ENCODE assay signal across 13 cellular contexts in the genomic region with DNA sequence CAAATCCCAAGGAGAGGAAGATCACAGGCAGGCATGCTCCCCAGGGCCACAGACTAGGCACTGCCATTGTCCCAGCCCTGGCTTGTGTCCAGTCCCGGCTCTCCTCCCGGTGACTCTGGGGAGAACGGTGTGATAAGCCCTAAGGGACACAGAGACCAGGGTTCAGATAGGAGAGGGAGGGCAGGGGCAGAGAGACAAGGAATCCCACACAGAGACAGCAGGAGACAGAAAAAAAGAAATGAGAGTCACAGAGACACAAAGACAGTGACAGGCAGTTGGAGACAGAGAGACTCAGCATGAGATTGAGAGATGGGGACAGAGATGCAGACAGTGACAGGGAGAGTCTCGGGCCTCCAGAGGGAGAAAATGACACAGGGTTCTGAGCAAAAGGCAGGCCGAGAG. TPM values are rescaled to one million over a fixed set of nuclear protein-coding genes. Genes with fewer than 3 reads are reported as not detected.
A peak's percentile ranks its signal among the peaks of the same experiment; 100 is the strongest.
DNase-seq lines count a peak whose midpoint lies in the region; ATAC-seq, FAIRE-seq and TF ChIP-seq lines count a peak whose summit lies in the region.
"Had no signal": no experiment of that assay in that cellular context is flagged by ENCODE, and none has a peak within 500 bp of the region (broad histone marks: within the 10 kb centered on the region; RNA-seq: fewer than 3 reads in every experiment).

No MANE protein-coding gene starts in this region.

- H2AK9ac ChIP-seq in IMR-90 (replicated peaks; ENCODE audit: low read depth, low read length, poor library complexity): no peak overlapping the region

- WGBS in IMR-90 (ENCODE audit: extremely low coverage in 2 of 2, insufficient read length in 1 of 2), 2 experiments: 38% methylated on average over 3 of the region's 5 CpGs; no CpG with 5 or more reads in 1 of the 2 experiments
- WGBS in upper lobe of left lung, 2 donors: 20 to 32% methylated on average over 5 of the region's 5 CpGs

- in situ Hi-C loops in IMR-90 (cut with MboI; ENCODE audit: low sequenced_read_pairs): no loop called here

- H3K9me1 ChIP-seq in IMR-90 (ENCODE audit: insufficient read depth, low read length): no peaks in the 10 kb centered on the region
- no peaks in the 10 kb centered on the region for H3K9me1 ChIP-seq in endothelial cell of umbilical vein (replicated peaks; ENCODE audit: control insufficient read depth, extremely low read depth, insufficient read depth, low read length)

- H2BK20ac ChIP-seq in IMR-90 (ENCODE audit: low read depth, low read length): no peak overlapping the region

- H3K4me1 ChIP-seq in IMR-90 (ENCODE audit: control insufficient read depth, insufficient read depth, low read length) (peaks cover 4% of the 10 kb centered on the region; the same call in 1 of the 2 replicates), endothelial cell of umbilical vein (ENCODE audit: control insufficient read depth, extremely low read depth, insufficient read depth, low read length) (peaks cover 12% of the 10 kb centered on the region), upper lobe of left lung (peaks cover 25 to 27% (median 26%) of the 10 kb centered on the region in 4 donors)

- TF ChIP-seq RAD21 in IMR-90 (IDR thresholded peaks at IDR 0.05; ENCODE audit: low read length): no peak

- H3K4me2 ChIP-seq in IMR-90 (ENCODE audit: low read depth, low read length) (no peak overlapping the region), endothelial cell of umbilical vein (ENCODE audit: insufficient read depth, low read length) (no peak overlapping the region)

- no peak overlapping the region for H2AK5ac ChIP-seq in IMR-90 (ENCODE audit: low read depth, low read length)

- CTCF ChIA-PET in Calu3 (lab: Charles Lee): interaction anchor here (1.3 to 3.3 kb wide), 3 partner anchors 20 to 132 kb away, joined by 4 to 49 read pairs (median 13); partner anchors contain the start of genes ISG20L2 and METTL25B
- CTCF ChIA-PET in IMR-90 (lab: Yijun Ruan, JAX): interaction anchor here (1.0 to 1.5 kb wide), 5 partner anchors 20 to 169 kb away, joined by 3 to 4 read pairs (median 3); no protein-coding TSS in a partner anchor
- CTCF ChIA-PET in endothelial cell of umbilical vein (lab: Charles Lee): interaction anchor here (0.6 to 10.5 kb wide), 16 partner anchors 11 to 169 kb away, joined by 3 to 336 read pairs (median 38); partner anchors contain the start of genes CRABP2, HDGF, ISG20L2 and METTL25B

- H3K27ac ChIP-seq in IMR-90 (ENCODE audit: insufficient read depth, low read length) (no peak overlapping the region), endothelial cell of umbilical vein (ENCODE audit: insufficient read depth, low read depth, low read length) (no peak overlapping the region), upper lobe of left lung (no peak overlapping the region)
- H3K27ac ChIP-seq: HL-60, SJSA1 had no signal

- no peak overlapping the region for H4K5ac ChIP-seq in IMR-90 (ENCODE audit: low read depth, low read length)

- peak overlapping the region; percentile 10 for H2AFZ ChIP-seq in IMR-90 (replicated peaks; ENCODE audit: low read length, poor library complexity)
- no peak overlapping the region for H2AFZ ChIP-seq in endothelial cell of umbilical vein (ENCODE audit: low read depth, low read length)

- H3K36me3 Mint-ChIP-seq in Calu3 (ENCODE audit: insufficient read depth, unreplicated experiment): no peaks in the 10 kb centered on the region
- no peaks in the 10 kb centered on the region for H3K36me3 Mint-ChIP-seq in natural killer cell treated with Interleukin-12 subunit alpha and Interleukin-12 subunit beta and Interleukin-15 and Interleukin-18, amount 100 ng/mL, for 72 hours

- ATAC-seq in IMR-90 (ENCODE audit: low read depth) (no peak), HG02884 (IDR thresholded peaks at IDR 0.05; ENCODE audit: unreplicated experiment) (no peak), upper lobe of left lung (ENCODE audit: low FRiP score in 2 of 2) (no peak)
- ATAC-seq in natural killer cell treated with Interleukin-12 subunit alpha and Interleukin-12 subunit beta and Interleukin-15 and Interleukin-18, amount 100 ng/mL, for 72 hours: no peak

- no peak overlapping the region for H3K56ac ChIP-seq in IMR-90 (ENCODE audit: extremely low read depth, insufficient read depth, low read length)

- no peaks in the 10 kb centered on the region for H3K79me2 ChIP-seq in endothelial cell of umbilical vein (ENCODE audit: control insufficient read depth, insufficient read depth, low read length)

- no peak for TF ChIP-seq EP300 in upper lobe of left lung (IDR thresholded peaks at IDR 0.05)

- no peak for FAIRE-seq in endothelial cell of umbilical vein (lab: Jason Lieb, UNC)
- FAIRE-seq in GM12892 (lab: Jason Lieb, UNC): no peak

- 0 out of 2 replicates have a peak, but pooled peaks cover 5% of the 10 kb centered on the region for H4K20me1 ChIP-seq in IMR-90 (ENCODE audit: insufficient read depth, low read length)
- no peaks in the 10 kb centered on the region for H4K20me1 ChIP-seq in endothelial cell of umbilical vein (replicated peaks; ENCODE audit: control insufficient read depth, extremely low read depth, insufficient read depth, low read length)

- H3K14ac ChIP-seq in IMR-90 (replicated peaks; ENCODE audit: low read depth, low read length): no peak overlapping the region

- H2BK5ac ChIP-seq in IMR-90 (ENCODE audit: low read depth, low read length, poor library complexity, severe bottlenecking): no peak overlapping the region

- POLR2A ChIA-PET in IMR-90 (lab: Charles Lee; ENCODE audit: unreplicated experiment) (no interaction called here), endothelial cell of umbilical vein (lab: Charles Lee) (no interaction called here)

- H3K27me3 Mint-ChIP-seq in Calu3 (ENCODE audit: unreplicated experiment): peaks cover 96% of the 10 kb centered on the region
- H3K27me3 Mint-ChIP-seq in natural killer cell treated with Interleukin-12 subunit alpha and Interleukin-12 subunit beta and Interleukin-15 and Interleukin-18, amount 100 ng/mL, for 72 hours: peaks cover 27 to 28% of the 10 kb centered on the region in 2 donors

- H3K79me1 ChIP-seq in IMR-90 (ENCODE audit: low read depth in 1 of 2, low read length in 2 of 2): no peaks in the 10 kb centered on the region

- dilution Hi-C loops in IMR-90 (cut with HindIII; ENCODE audit: low sequenced_read_pairs, unreplicated experiment) (no loop called here), endothelial cell of umbilical vein (cut with MboI; ENCODE audit: extremely low pct_ligation_motif_present, low sequenced_read_pairs) (no loop called here)

- H3K18ac ChIP-seq in IMR-90 (ENCODE audit: low read depth, low read length): no peak overlapping the region

- H3K9me3 Mint-ChIP-seq in Calu3 (ENCODE audit: low read depth, unreplicated experiment): no peaks in the 10 kb centered on the region
- no peaks in the 10 kb centered on the region for H3K9me3 Mint-ChIP-seq in natural killer cell treated with Interleukin-12 subunit alpha and Interleukin-12 subunit beta and Interleukin-15 and Interleukin-18, amount 100 ng/mL, for 72 hours

- H3K4me3 Mint-ChIP-seq in Calu3 (ENCODE audit: low read depth, unreplicated experiment): peak overlapping the region; percentile 46
- H3K4me3 Mint-ChIP-seq in natural killer cell treated with Interleukin-12 subunit alpha and Interleukin-12 subunit beta and Interleukin-15 and Interleukin-18, amount 100 ng/mL, for 72 hours: peak overlapping the region; percentile 64

- no peak for TF ChIP-seq CTCF in Calu3 (IDR thresholded peaks at IDR 0.05; ENCODE audit: unreplicated experiment)
- no peak for TF ChIP-seq CTCF in IMR-90 (conservative IDR thresholded peaks at IDR 0.05; ENCODE audit: low read depth, low read length)
- TF ChIP-seq CTCF in endothelial cell of umbilical vein (IDR thresholded peaks at IDR 0.05; ENCODE audit: extremely low read depth in 1 of 2, insufficient read depth in 1 of 2, low read depth in 1 of 2, low read length in 2 of 2): no peak
- TF ChIP-seq CTCF in upper lobe of left lung (IDR thresholded peaks at IDR 0.05): no peak

- no peak overlapping the region for H3K27ac Mint-ChIP-seq in Calu3 (ENCODE audit: unreplicated experiment)
- peak overlapping the region; percentile 19 to 33 for H3K27ac Mint-ChIP-seq in natural killer cell treated with Interleukin-12 subunit alpha and Interleukin-12 subunit beta and Interleukin-15 and Interleukin-18, amount 100 ng/mL, for 72 hours

- H3K4ac ChIP-seq in IMR-90 (ENCODE audit: low read depth, low read length): no peak overlapping the region

- peaks cover 28% of the 10 kb centered on the region for H3K4me1 Mint-ChIP-seq in Calu3 (ENCODE audit: low read depth, unreplicated experiment)
- peaks cover 26% of the 10 kb centered on the region in 2 donors for H3K4me1 Mint-ChIP-seq in natural killer cell treated with Interleukin-12 subunit alpha and Interleukin-12 subunit beta and Interleukin-15 and Interleukin-18, amount 100 ng/mL, for 72 hours (ENCODE audit: low read depth in 2 of 2)

- H3K23ac ChIP-seq in IMR-90 (ENCODE audit: low read depth, low read length): no peak overlapping the region; the same call in 1 of the 2 replicates

- H2BK120ac ChIP-seq in IMR-90 (ENCODE audit: low read depth, low read length): no peak overlapping the region

- BruUV-seq in Calu3 (replicated peaks; lab: Mats Ljungman, UMichigan): no TSS peak
- BruUV-seq in IMR-90 (replicated peaks; lab: Mats Ljungman, UMichigan): no TSS peak
- BruUV-seq in endothelial cell of umbilical vein (replicated peaks; lab: Mats Ljungman, UMichigan): no TSS peak

- H3K9me3 ChIP-seq in IMR-90 (ENCODE audit: control insufficient read depth, insufficient read depth, low read length) (no peaks in the 10 kb centered on the region; the same call in 1 of the 2 replicates), endothelial cell of umbilical vein (replicated peaks; ENCODE audit: control insufficient read depth, insufficient read depth, low read length) (no peaks in the 10 kb centered on the region), upper lobe of left lung (no peaks in the 10 kb centered on the region)

- H3K36me3 ChIP-seq in IMR-90 (ENCODE audit: control insufficient read depth, insufficient read depth, low read length) (no peaks in the 10 kb centered on the region), endothelial cell of umbilical vein (ENCODE audit: control insufficient read depth in 2 of 2, extremely low read depth in 1 of 2, insufficient read depth in 2 of 2, low read length in 2 of 2) (no peaks in the 10 kb centered on the region), upper lobe of left lung (no peaks in the 10 kb centered on the region)
- H3K36me3 ChIP-seq: SJSA1 had no signal

- no peak overlapping the region for H2BK15ac ChIP-seq in IMR-90 (ENCODE audit: low read depth, low read length)

- H4K8ac ChIP-seq in IMR-90 (ENCODE audit: low read depth in 2 of 2, low read length in 2 of 2): no peak overlapping the region

- no peak overlapping the region for H4K91ac ChIP-seq in IMR-90 (ENCODE audit: insufficient read depth, low read depth, low read length)

- H3K4me3 ChIP-seq in IMR-90 (ENCODE audit: insufficient read depth, low read depth, low read length): no peak overlapping the region
- no peak overlapping the region for H3K4me3 ChIP-seq in endothelial cell of umbilical vein (replicated peaks in 1 of 3; ENCODE audit: insufficient read depth in 1 of 3, low read depth in 1 of 3, low read length in 3 of 3)
- peak overlapping the region in 1 of 4 donors; percentile 37 for H3K4me3 ChIP-seq in upper lobe of left lung
- H3K4me3 ChIP-seq: SJSA1 had no signal

- peaks cover 85% of the 10 kb centered on the region for H3K27me3 ChIP-seq in IMR-90 (ENCODE audit: control insufficient read depth, insufficient read depth, low read length)
- H3K27me3 ChIP-seq in endothelial cell of umbilical vein (ENCODE audit: control insufficient read depth in 2 of 2, insufficient read depth in 2 of 2, low read length in 2 of 2): peaks cover 39 to 44% of the 10 kb centered on the region in 2 experiments
- H3K27me3 ChIP-seq in upper lobe of left lung: peaks cover 0 to 41% (median 27%) of the 10 kb centered on the region in 4 donors

- intact Hi-C loops in Calu3 (cut with micrococcal nuclease; ENCODE audit: unreplicated experiment): loop anchor here (10.0 kb wide), 1 partner anchor 174 kb away; no protein-coding TSS in a partner anchor
- intact Hi-C loops in IMR-90 (cut with micrococcal nuclease): no loop called here
- intact Hi-C loops in endothelial cell of umbilical vein (cut with micrococcal nuclease): no loop called here

- H3K9ac ChIP-seq in IMR-90 (ENCODE audit: low read depth, low read length) (no peak overlapping the region), endothelial cell of umbilical vein (replicated peaks; ENCODE audit: extremely low read depth, insufficient read depth, low read length) (no peak overlapping the region)

- no peak for TF ChIP-seq POLR2A in IMR-90 (IDR thresholded peaks at IDR 0.05; ENCODE audit: low read depth, low read length)
- no peak for TF ChIP-seq POLR2A in endothelial cell of umbilical vein (IDR thresholded peaks at IDR 0.05; ENCODE audit: low read depth, low read length)
- no peak for TF ChIP-seq POLR2A in upper lobe of left lung (IDR thresholded peaks at IDR 0.05)
- TF ChIP-seq POLR2A in GM12892 (IDR thresholded peaks at IDR 0.05; ENCODE audit: low read depth, low read length): no peak

- DNase-seq in Calu3: no peak
- no peak for DNase-seq in IMR-90
- DNase-seq in endothelial cell of umbilical vein (ENCODE audit: low read depth, low spot score): no peak
- DNase-seq in natural killer cell treated with Interleukin-12 subunit alpha and Interleukin-12 subunit beta and Interleukin-15 and Interleukin-18, amount 100 ng/mL, for 72 hours (ENCODE audit: low spot score): no peak
- no peak for DNase-seq in NOMO-1 treated with dmso at 0.1 percent for 144 hours (lab: John Stamatoyannopoulos, UW; ENCODE audit: unreplicated experiment)
- DNase-seq in upper lobe of left lung: no peak
- no peak for DNase-seq in GM12892 (ENCODE audit: insufficient read length)
- DNase-seq: EL, NCI-H187 treated with DMSO at 0.1 percent for 48 hours, posterior cingulate gyrus had no signal

RNA-seq across cellular contexts. Expression of gene INSRR, which starts 0.4 kb away (rescaled TPM):
- total RNA-seq in Calu3 (2022): not detected in 2 replicates
- total RNA-seq in IMR-90 (2012; rRNA removed): not detected in 2 replicates
- not detected in 2 replicates for polyA plus RNA-seq in IMR-90 (2012; rRNA removed)
- not detected in 2 replicates for polyA plus RNA-seq in IMR-90 (2012; cell fraction: cytosol; rRNA removed)
- not detected in 2 replicates for polyA plus RNA-seq in IMR-90 (2012; cell fraction: nucleus; rRNA removed; ENCODE audit: low replicate concordance)
- not detected in 2 replicates for total RNA-seq in endothelial cell of umbilical vein
- not detected in 2 replicates for polyA plus RNA-seq in endothelial cell of umbilical vein
- not detected in 2 replicates for polyA plus RNA-seq in endothelial cell of umbilical vein (2011; cell fraction: cytosol; rRNA removed)
- polyA plus RNA-seq in endothelial cell of umbilical vein (2011; cell fraction: nucleus; rRNA removed): not detected in 2 replicates
- polyA plus RNA-seq in endothelial cell of umbilical vein (2012): not detected in 2 replicates
- not detected in 2 replicates for polyA minus RNA-seq in endothelial cell of umbilical vein
- polyA minus RNA-seq in endothelial cell of umbilical vein (2011; cell fraction: cytosol; rRNA and poly(A)+ RNA removed): not detected
- polyA minus RNA-seq in endothelial cell of umbilical vein (2011; cell fraction: nucleus; rRNA and poly(A)+ RNA removed): not detected in 2 replicates
- total RNA-seq in natural killer cell treated with Interleukin-12 subunit alpha and Interleukin-12 subunit beta and Interleukin-15 and Interleukin-18, amount 100 ng/mL, for 72 hours: under 1 TPM; 0.14 TPM
- under 1 TPM in 2 of 6 donors, not detected in 4; 0.03 to 0.22 TPM for total RNA-seq in upper lobe of left lung
- polyA plus RNA-seq in GM12892 (2012; ENCODE audit: missing spikeins): not detected
- total RNA-seq: SJSA1 had no signal

RNA-seq across cellular contexts. Expression of gene NTRK1, which starts 2.1 kb away (rescaled TPM):
- total RNA-seq in Calu3 (2022) (not detected in 2 replicates), IMR-90 (2012; rRNA removed) (not detected in 2 replicates), endothelial cell of umbilical vein (not detected in 2 replicates), upper lobe of left lung (1 to 10 TPM in 3 of 6 donors, under 1 TPM in 1, not detected in 2; 0.30 to 1.4 (median 1.2) TPM)
- polyA plus RNA-seq in IMR-90 (2012; rRNA removed) (0.03 TPM in 1 of 2 replicates, not detected in the other), endothelial cell of umbilical vein (0.07 TPM in 1 of 2 replicates, not detected in the other)
- 0.02 TPM in 1 of 2 replicates, not detected in the other for polyA plus RNA-seq in IMR-90 (2012; cell fraction: cytosol; rRNA removed)
- polyA plus RNA-seq in IMR-90 (2012; cell fraction: nucleus; rRNA removed; ENCODE audit: low replicate concordance): 0.07 and 0.11 TPM in 2 replicates
- polyA plus RNA-seq in endothelial cell of umbilical vein (2011; cell fraction: cytosol; rRNA removed): 0.03 TPM in 1 of 2 replicates, not detected in the other
- polyA plus RNA-seq in endothelial cell of umbilical vein (2011; cell fraction: nucleus; rRNA removed): 0.07 and 0.11 TPM in 2 replicates
- polyA plus RNA-seq in endothelial cell of umbilical vein (2012): not detected in 2 replicates
- polyA minus RNA-seq in endothelial cell of umbilical vein: 0.34 TPM in 1 of 2 replicates, not detected in the other
- polyA minus RNA-seq in endothelial cell of umbilical vein (2011; cell fraction: cytosol; rRNA and poly(A)+ RNA removed): not detected
- not detected in 2 replicates for polyA minus RNA-seq in endothelial cell of umbilical vein (2011; cell fraction: nucleus; rRNA and poly(A)+ RNA removed)
- total RNA-seq in natural killer cell treated with Interleukin-12 subunit alpha and Interleukin-12 subunit beta and Interleukin-15 and Interleukin-18, amount 100 ng/mL, for 72 hours: 1 to 10 TPM; 1.4 to 8.1 TPM
- polyA plus RNA-seq in GM12892 (2012; ENCODE audit: missing spikeins): not detected
- total RNA-seq: SJSA1 had no signal

RNA-seq across cellular contexts. Expression of gene PEAR1, which starts 35.0 kb away (rescaled TPM):
- 3.0 and 3.2 TPM in 2 replicates for total RNA-seq in Calu3 (2022)
- 2.0 and 2.8 TPM in 2 replicates for total RNA-seq in IMR-90 (2012; rRNA removed)
- 44.4 and 52.1 TPM in 2 replicates for polyA plus RNA-seq in IMR-90 (2012; rRNA removed)
- 21.9 and 40.2 TPM in 2 replicates for polyA plus RNA-seq in IMR-90 (2012; cell fraction: cytosol; rRNA removed)
- 199 and 366 TPM in 2 replicates for polyA plus RNA-seq in IMR-90 (2012; cell fraction: nucleus; rRNA removed; ENCODE audit: low replicate concordance)
- total RNA-seq in endothelial cell of umbilical vein: 88.7 and 90.7 TPM in 2 replicates
- 101 and 106 TPM in 2 replicates for polyA plus RNA-seq in endothelial cell of umbilical vein
- polyA plus RNA-seq in endothelial cell of umbilical vein (2011; cell fraction: cytosol; rRNA removed): 63.4 and 71.9 TPM in 2 replicates
- 345 and 371 TPM in 2 replicates for polyA plus RNA-seq in endothelial cell of umbilical vein (2011; cell fraction: nucleus; rRNA removed)
- 59.2 and 68.7 TPM in 2 replicates for polyA plus RNA-seq in endothelial cell of umbilical vein (2012)
- 61.8 and 69.8 TPM in 2 replicates for polyA minus RNA-seq in endothelial cell of umbilical vein
- 0.31 TPM for polyA minus RNA-seq in endothelial cell of umbilical vein (2011; cell fraction: cytosol; rRNA and poly(A)+ RNA removed)
- polyA minus RNA-seq in endothelial cell of umbilical vein (2011; cell fraction: nucleus; rRNA and poly(A)+ RNA removed): 62.5 and 69.6 TPM in 2 replicates
- total RNA-seq in natural killer cell treated with Interleukin-12 subunit alpha and Interleukin-12 subunit beta and Interleukin-15 and Interleukin-18, amount 100 ng/mL, for 72 hours: under 1 TPM in 1 of 2 donors, not detected in 1; 0.64 TPM
- 10 to 100 TPM in 4 of 6 donors, 1 to 10 TPM in 2; 8.4 to 33.5 (median 13.7) TPM for total RNA-seq in upper lobe of left lung
- polyA plus RNA-seq in GM12892 (2012; ENCODE audit: missing spikeins): not detected

RNA-seq across cellular contexts. Expression of gene SH2D2A, which starts 41.9 kb away (rescaled TPM):
- total RNA-seq in Calu3 (2022) (2.9 and 3.1 TPM in 2 replicates), IMR-90 (2012; rRNA removed) (0.28 TPM in 1 of 2 replicates, not detected in the other), endothelial cell of umbilical vein (1.1 and 1.8 TPM in 2 replicates), upper lobe of left lung (1 to 10 TPM; 2.3 to 8.4 (median 5.0) TPM)
- polyA plus RNA-seq in IMR-90 (2012; rRNA removed) (0.23 TPM in 1 of 2 replicates, not detected in the other), endothelial cell of umbilical vein (0.41 and 0.92 TPM in 2 replicates)
- 0.14 TPM in 1 of 2 replicates, not detected in the other for polyA plus RNA-seq in IMR-90 (2012; cell fraction: cytosol; rRNA removed)
- polyA plus RNA-seq in IMR-90 (2012; cell fraction: nucleus; rRNA removed; ENCODE audit: low replicate concordance): 0.45 and 1.4 TPM in 2 replicates
- polyA plus RNA-seq in endothelial cell of umbilical vein (2011; cell fraction: cytosol; rRNA removed): 0.49 and 0.53 TPM in 2 replicates
- 0.53 and 0.56 TPM in 2 replicates for polyA plus RNA-seq in endothelial cell of umbilical vein (2011; cell fraction: nucleus; rRNA removed)
- polyA plus RNA-seq in endothelial cell of umbilical vein (2012): 1.5 and 1.7 TPM in 2 replicates
- polyA minus RNA-seq in endothelial cell of umbilical vein: 0.23 TPM in 1 of 2 replicates, not detected in the other
- 1.7 TPM for polyA minus RNA-seq in endothelial cell of umbilical vein (2011; cell fraction: cytosol; rRNA and poly(A)+ RNA removed)
- 0.63 TPM in 1 of 2 replicates, not detected in the other for polyA minus RNA-seq in endothelial cell of umbilical vein (2011; cell fraction: nucleus; rRNA and poly(A)+ RNA removed)
- 100 to 1,000 TPM; 153 to 188 TPM for total RNA-seq in natural killer cell treated with Interleukin-12 subunit alpha and Interleukin-12 subunit beta and Interleukin-15 and Interleukin-18, amount 100 ng/mL, for 72 hours
- 3.8 TPM for polyA plus RNA-seq in GM12892 (2012; ENCODE audit: missing spikeins)
- total RNA-seq: SJSA1 had no signal
